ENCODE assay signal across 1 cellular context in genomic region chr4:43356786-43357185, GRCh38.
TF ChIP-seq lines count a peak whose summit lies in the region.

No MANE protein-coding gene starts in this region.

TF ChIP-seq in HepG2, 621 proteins besides CTCF, POLR2A, EP300 and RAD21 (continued from another document and continues in another):
- TF ChIP-seq ZBTB49 (CRISPR knock-in tag; IDR thresholded peaks at IDR 0.05; ENCODE audit: borderline replicate concordance) (no peak), ADNP (CRISPR knock-in tag; IDR thresholded peaks at IDR 0.05) (no peak), FOSL2 (CRISPR knock-in tag; IDR thresholded peaks at IDR 0.05) (peak; percentile 49; the same call in 1 of the 2 replicates), GLMP (CRISPR knock-in tag; IDR thresholded peaks at IDR 0.05; ENCODE audit: borderline replicate concordance) (no peak), KDM1A (CRISPR knock-in tag; IDR thresholded peaks at IDR 0.05) (no peak), ZFP91 (CRISPR knock-in tag; IDR thresholded peaks at IDR 0.05; ENCODE audit: borderline replicate concordance) (no peak), PITX1 (CRISPR knock-in tag; IDR thresholded peaks at IDR 0.05) (no peak), CBX5 (CRISPR knock-in tag; IDR thresholded peaks at IDR 0.05; ENCODE audit: borderline replicate concordance) (no peak), ZNF282 (IDR thresholded peaks at IDR 0.05; ENCODE audit: partially characterized antibody) (no peak), CENPBD1 (CRISPR knock-in tag; IDR thresholded peaks at IDR 0.05; ENCODE audit: borderline replicate concordance, low read depth) (no peak), REXO4 (CRISPR knock-in tag; IDR thresholded peaks at IDR 0.05; ENCODE audit: borderline replicate concordance) (no peak), SIN3A (IDR thresholded peaks at IDR 0.05; ENCODE audit: borderline replicate concordance, low read depth, low read length) (no peak), GMEB2 (CRISPR knock-in tag; IDR thresholded peaks at IDR 0.05; ENCODE audit: low read depth) (no peak), KDM5B (CRISPR knock-in tag; IDR thresholded peaks at IDR 0.05; ENCODE audit: borderline replicate concordance) (no peak), KAT8 (CRISPR knock-in tag; IDR thresholded peaks at IDR 0.05) (no peak), MLX (CRISPR knock-in tag; IDR thresholded peaks at IDR 0.05) (no peak), AKNA (CRISPR knock-in tag; IDR thresholded peaks at IDR 0.05; ENCODE audit: borderline replicate concordance) (no peak), KAT2B (IDR thresholded peaks at IDR 0.05; ENCODE audit: borderline replicate concordance, low read depth, low read length) (no peak), ZNF30 (CRISPR knock-in tag; IDR thresholded peaks at IDR 0.05) (no peak), TRIM24 (CRISPR knock-in tag; IDR thresholded peaks at IDR 0.05) (no peak), ZBTB43 (CRISPR knock-in tag; conservative IDR thresholded peaks at IDR 0.05) (no peak; the same call in 1 of the 2 replicates), MNT (IDR thresholded peaks at IDR 0.05) (no peak), CENPX (CRISPR knock-in tag; IDR thresholded peaks at IDR 0.05) (no peak), GZF1 (CRISPR knock-in tag; IDR thresholded peaks at IDR 0.05) (no peak), NFE2 (CRISPR knock-in tag; IDR thresholded peaks at IDR 0.05) (no peak), POLR2AphosphoS2 (IDR thresholded peaks at IDR 0.05; ENCODE audit: low read depth, low read length) (no peak), STAT6 (CRISPR knock-in tag; IDR thresholded peaks at IDR 0.05; ENCODE audit: borderline replicate concordance) (no peak), ZFP82 (CRISPR knock-in tag; IDR thresholded peaks at IDR 0.05; ENCODE audit: borderline replicate concordance) (no peak), FOXO1 (CRISPR knock-in tag; IDR thresholded peaks at IDR 0.05) (peak; percentile 48; the same call in 1 of the 2 replicates), MIER3 (CRISPR knock-in tag; IDR thresholded peaks at IDR 0.05; ENCODE audit: borderline replicate concordance) (0 out of 2 replicates have a peak, but pooled peaks have one; percentile 28), ZNF264 (CRISPR knock-in tag; IDR thresholded peaks at IDR 0.05) (no peak), NR2F6 (IDR thresholded peaks at IDR 0.05) (peak; percentile 11; the same call in 1 of the 2 replicates), NR2F6 (CRISPR knock-in tag; IDR thresholded peaks at IDR 0.05) (peak; percentile 51; the same call in 1 of the 2 replicates), ZNF224 (CRISPR knock-in tag; IDR thresholded peaks at IDR 0.05) (no peak), RCOR2 (CRISPR knock-in tag; IDR thresholded peaks at IDR 0.05) (peak; percentile 29; the same call in 1 of the 2 replicates), TARDBP (CRISPR knock-in tag; IDR thresholded peaks at IDR 0.05) (peak; percentile 35; the same call in 1 of the 2 replicates), ATF1 (CRISPR knock-in tag; IDR thresholded peaks at IDR 0.05) (no peak), ZNF569 (CRISPR knock-in tag; IDR thresholded peaks at IDR 0.05; ENCODE audit: borderline replicate concordance) (no peak), ZNF607 (CRISPR knock-in tag; IDR thresholded peaks at IDR 0.05; ENCODE audit: borderline replicate concordance) (no peak), ZBTB7A (CRISPR knock-in tag; IDR thresholded peaks at IDR 0.05) (no peak), ISL2 (CRISPR knock-in tag; IDR thresholded peaks at IDR 0.05) (peak; percentile 90), IKZF1 (IDR thresholded peaks at IDR 0.05) (no peak), SRSF9 (IDR thresholded peaks at IDR 0.05; ENCODE audit: borderline replicate concordance, insufficient read depth, low read depth, low read length, poor library complexity, severe bottlenecking) (no peak), TERF1 (CRISPR knock-in tag; IDR thresholded peaks at IDR 0.05) (no peak), LCORL (IDR thresholded peaks at IDR 0.05) (no peak), LCORL (CRISPR knock-in tag; IDR thresholded peaks at IDR 0.05) (no peak)
